In genomic region chrX:13102636-13103035, GRCh38 we compare ENCODE assay signal across 14 cellular contexts. TPM values are rescaled to one million over a fixed set of nuclear protein-coding genes. Genes with fewer than 3 reads are reported as not detected.
DNase-seq lines count a peak whose midpoint lies in the region; ATAC-seq and TF ChIP-seq lines count a peak whose summit lies in the region.
"Had no signal": no experiment of that assay in that cellular context is flagged by ENCODE, and none has a peak within 500 bp of the region (broad histone marks: within the 10 kb centered on the region; RNA-seq: fewer than 3 reads in every experiment).

No MANE protein-coding gene starts in this region.

- H3K4me3 ChIP-seq in SK-N-SH (ENCODE audit: low read depth in 2 of 2, low read length in 1 of 2) (no peak overlapping the region), fibroblast of pulmonary artery (replicated peaks; ENCODE audit: low read depth, low read length) (no peak overlapping the region), smooth muscle cell (no peak overlapping the region), dorsolateral prefrontal cortex (no peak overlapping the region), body of pancreas (no peak overlapping the region)
- H3K4me3 ChIP-seq: ovary had no signal

- CTCF ChIA-PET in SK-N-SH (lab: Yijun Ruan, JAX) = no interaction called here

- H3K27ac ChIP-seq in SK-N-SH (ENCODE audit: low read depth in 2 of 2, low read length in 1 of 2) (peak overlapping the region; percentile 72 to 89; a peak in 3 of 4 replicates), smooth muscle cell (ENCODE audit: low read depth) (peak overlapping the region; percentile 57), dorsolateral prefrontal cortex (peak overlapping the region in 2 of 59 donors; percentile 15 to 21), body of pancreas (peak overlapping the region in 1 of 4 donors; percentile 59)
- H3K27ac ChIP-seq: C4-2B, ovary had no signal

- intact Hi-C loops in dorsolateral prefrontal cortex (cut with DNase I) = no loop called here
- intact Hi-C loops in body of pancreas (cut with DNase I) = no loop called here

- peak; percentile 81 for DNase-seq in EH (ENCODE audit: low read depth)
- DNase-seq in SK-N-SH = no peak
- DNase-seq in fibroblast of pulmonary artery (ENCODE audit: low read depth) = peak; percentile 44
- no peak for DNase-seq in smooth muscle cell (lab: John Stamatoyannopoulos, UW; ENCODE audit: unreplicated experiment)
- no peak for DNase-seq in dedifferentiated amniotic fluid mesenchymal stem cell (ENCODE audit: extremely low spot score)
- DNase-seq in dorsolateral prefrontal cortex = no peak
- no peak for DNase-seq in body of pancreas
- DNase-seq: activated CD8-positive, alpha-beta memory T cell treated with anti-CD3 and anti-CD28 coated beads, Interleukin-2, amount 50 U/mL, for 4 hours; KBM-7; NCI-H1694; NCI-H748 treated with DMSO at 0.1 percent for 48 hours; ovary had no signal

- H3K27me3 ChIP-seq in SK-N-SH (ENCODE audit: insufficient read depth) (no peaks in the 10 kb centered on the region), smooth muscle cell (ENCODE audit: low read depth) (no peaks in the 10 kb centered on the region), dorsolateral prefrontal cortex (peaks cover 0 to 57% (median 12%) of the 10 kb centered on the region in 45 donors), body of pancreas (no peaks in the 10 kb centered on the region)
- H3K27me3 ChIP-seq: ovary had no signal

- H3K4me1 ChIP-seq in SK-N-SH (ENCODE audit: control insufficient read depth in 1 of 2, insufficient read depth in 2 of 2, low read depth in 1 of 2, low read length in 1 of 2) (peaks cover 0 to 20% of the 10 kb centered on the region in 2 experiments; a peak in 2 of 4 replicates), smooth muscle cell (ENCODE audit: low read depth) (peaks cover 19% of the 10 kb centered on the region), body of pancreas (peaks cover 21% of the 10 kb centered on the region)

- peak in 1 of 2 experiments; percentile 38; a peak in 1 of 4 replicates for TF ChIP-seq EP300 in SK-N-SH (IDR thresholded peaks at IDR 0.05; ENCODE audit: borderline replicate concordance in 1 of 2, low read depth in 1 of 2, low read length in 1 of 2)

- peaks cover 7% of the 10 kb centered on the region for H3F3A ChIP-seq in SK-N-SH (replicated peaks; ENCODE audit: insufficient read depth)
- H3F3A ChIP-seq in smooth muscle cell (ENCODE audit: low read depth) = no peaks in the 10 kb centered on the region

- TF ChIP-seq POLR2A in body of pancreas (IDR thresholded peaks at IDR 0.05) = no peak

- H3K4me2 ChIP-seq in SK-N-SH (peak overlapping the region; percentile 39; the same call in 1 of the 2 replicates), smooth muscle cell (peak overlapping the region; percentile 19)

- H3K9me3 ChIP-seq in SK-N-SH = no peaks in the 10 kb centered on the region
- no peaks in the 10 kb centered on the region for H3K9me3 ChIP-seq in smooth muscle cell (replicated peaks; ENCODE audit: low read depth)
- no peaks in the 10 kb centered on the region for H3K9me3 ChIP-seq in body of pancreas
- H3K9me3 ChIP-seq: ovary had no signal

- H3K9me2 ChIP-seq in SK-N-SH = no peaks in the 10 kb centered on the region

- TF ChIP-seq RAD21 in SK-N-SH (IDR thresholded peaks at IDR 0.05; ENCODE audit: low read length) = no peak

- peak overlapping the region; percentile 16; the same call in 1 of the 2 replicates for H3K9ac ChIP-seq in SK-N-SH
- no peak overlapping the region for H3K9ac ChIP-seq in smooth muscle cell (ENCODE audit: low read depth)

- peak overlapping the region; percentile 31; the same call in 1 of the 2 replicates for H2AFZ ChIP-seq in SK-N-SH (ENCODE audit: low read depth)
- H2AFZ ChIP-seq in smooth muscle cell (ENCODE audit: low read depth) = peak overlapping the region; percentile 22

- H4K20me1 ChIP-seq in SK-N-SH (ENCODE audit: insufficient read depth) = no peaks in the 10 kb centered on the region
- no peaks in the 10 kb centered on the region for H4K20me1 ChIP-seq in smooth muscle cell (ENCODE audit: low read depth)

- TF ChIP-seq CTCF in SK-N-SH (IDR thresholded peaks at IDR 0.05) (no peak), fibroblast of pulmonary artery (IDR thresholded peaks at IDR 0.05; ENCODE audit: low read length, missing control alignments) (no peak), smooth muscle cell (IDR thresholded peaks at IDR 0.05; ENCODE audit: borderline replicate concordance, insufficient read depth, poor library complexity, severe bottlenecking) (no peak), dorsolateral prefrontal cortex (IDR thresholded peaks at IDR 0.05 in 54 of 56, conservative IDR thresholded peaks at IDR 0.05 in 2 of 56; ENCODE audit: low read depth in 1 of 56, partially characterized antibody in 56 of 56) (no peak), body of pancreas (IDR thresholded peaks at IDR 0.05) (no peak)

- POLR2A ChIA-PET in SK-N-SH (lab: Yijun Ruan, JAX) = no interaction called here

- H3K36me3 ChIP-seq in SK-N-SH (replicated peaks in 1 of 2; ENCODE audit: control insufficient read depth in 1 of 2, insufficient read depth in 2 of 2, low read length in 1 of 2) (no peaks in the 10 kb centered on the region), smooth muscle cell (ENCODE audit: low read depth) (no peaks in the 10 kb centered on the region), body of pancreas (replicated peaks in 1 of 2; ENCODE audit: insufficient read depth in 1 of 2, low read depth in 2 of 2) (no peaks in the 10 kb centered on the region)
- H3K36me3 ChIP-seq: ovary had no signal

- ATAC-seq in body of pancreas (no peak), HG02571 (IDR thresholded peaks at IDR 0.05; ENCODE audit: unreplicated experiment) (no peak)

- H3K79me2 ChIP-seq in SK-N-SH (ENCODE audit: insufficient read depth) (no peaks in the 10 kb centered on the region), smooth muscle cell (ENCODE audit: low read depth) (no peaks in the 10 kb centered on the region)

TF ChIP-seq in SK-N-SH, 30 proteins besides CTCF, POLR2A, EP300 and RAD21:
- TF ChIP-seq TCF12 (IDR thresholded peaks at IDR 0.05) = peak; percentile 48; the same call in 1 of the 2 replicates
- TF ChIP-seq TEAD4 (IDR thresholded peaks at IDR 0.05; ENCODE audit: borderline replicate concordance, insufficient read depth) = peak; percentile 49; the same call in 1 of the 2 replicates
- no peak for TF ChIP-seq IRF3 (IDR thresholded peaks at IDR 0.05; ENCODE audit: low read depth, low read length)

RNA-seq across cellular contexts. Expression of gene FAM9C, which starts 58.2 kb away (rescaled TPM):
- polyA plus RNA-seq in SK-N-SH (2012; rRNA removed) (1.9 and 2.6 TPM in 2 replicates), smooth muscle cell (not detected in 2 replicates)
- 2.4 and 2.5 TPM in 2 replicates for polyA plus RNA-seq in SK-N-SH (2012; cell fraction: cytosol; rRNA removed)
- polyA plus RNA-seq in SK-N-SH (2012; cell fraction: nucleus; rRNA removed) = 3.1 and 6.2 TPM in 2 replicates
- total RNA-seq in smooth muscle cell (not detected in 2 replicates), dorsolateral prefrontal cortex (1 to 10 TPM in 1 of 120 experiments, under 1 TPM in 4, not detected in 115; 0.19 to 1.6 (median 0.33) TPM), body of pancreas (not detected)

Comparison
In these comparisons a context has a peak if more than half of its experiments do, and no peak if none do; other contexts are left out.
1. DNase-seq: peak in EH (single experiment) and fibroblast of pulmonary artery (single experiment); none in SK-N-SH (single experiment), smooth muscle cell (single experiment), dedifferentiated amniotic fluid mesenchymal stem cell (single experiment), dorsolateral prefrontal cortex (0 of 10) and body of pancreas (0 of 4).